1 cellular context compared by ENCODE assay signal in genomic region chr7:25179771-25180591, GRCh38.
TF ChIP-seq lines count a peak whose summit lies in the region.

No MANE protein-coding gene starts in this region.

TF ChIP-seq in HEK293, 187 proteins besides CTCF, POLR2A, EP300 and RAD21 (continued from another document):
- TF ChIP-seq ZEB2 (tag by site-specific recombination; IDR thresholded peaks at IDR 0.05) (no peak), ZNF626 (tag by site-specific recombination; IDR thresholded peaks at IDR 0.05) (no peak), ZBTB8A (tag by site-specific recombination; IDR thresholded peaks at IDR 0.05) (0 out of 2 replicates have a peak, but pooled peaks have one; percentile 26), YY2 (tag by site-specific recombination; IDR thresholded peaks at IDR 0.05) (no peak), KLF17 (tag by site-specific recombination; IDR thresholded peaks at IDR 0.05) (no peak), EGR2 (tag by site-specific recombination; IDR thresholded peaks at IDR 0.05; ENCODE audit: low read depth) (no peak), BCL11B (tag by site-specific recombination; IDR thresholded peaks at IDR 0.05; ENCODE audit: low read depth) (no peak), ZNF777 (tag by site-specific recombination; IDR thresholded peaks at IDR 0.05; ENCODE audit: borderline replicate concordance) (no peak), RBAK (tag by site-specific recombination; IDR thresholded peaks at IDR 0.05) (no peak), KLF8 (tag by site-specific recombination; IDR thresholded peaks at IDR 0.05) (peak; percentile 83), ZBTB11 (tag by site-specific recombination; conservative IDR thresholded peaks at IDR 0.05; ENCODE audit: low read depth) (peak; percentile 90), ZNF426 (tag by site-specific recombination; IDR thresholded peaks at IDR 0.05) (no peak), KLF9 (tag by site-specific recombination; IDR thresholded peaks at IDR 0.05; ENCODE audit: low read depth) (peak; percentile 78), ZNF776 (tag by site-specific recombination; IDR thresholded peaks at IDR 0.05; ENCODE audit: borderline replicate concordance) (no peak), ZNF670 (tag by site-specific recombination; IDR thresholded peaks at IDR 0.05; ENCODE audit: low read depth) (no peak), ZNF175 (tag by site-specific recombination; IDR thresholded peaks at IDR 0.05) (no peak), ELK4 (IDR thresholded peaks at IDR 0.05; ENCODE audit: borderline replicate concordance, low read depth, low read length) (no peak), PRDM1 (tag by site-specific recombination; IDR thresholded peaks at IDR 0.05) (no peak), SETDB1 (IDR thresholded peaks at IDR 0.05; ENCODE audit: insufficient read length, low read length) (no peak), ZBTB21 (tag by site-specific recombination; IDR thresholded peaks at IDR 0.05) (no peak), ZNF138 (tag by site-specific recombination; IDR thresholded peaks at IDR 0.05; ENCODE audit: borderline replicate concordance) (no peak), ZNF660 (tag by site-specific recombination; IDR thresholded peaks at IDR 0.05) (no peak), ZNF184 (tag by site-specific recombination; IDR thresholded peaks at IDR 0.05) (no peak), ZNF629 (tag by site-specific recombination; IDR thresholded peaks at IDR 0.05) (no peak), ZNF473 (tag by site-specific recombination; IDR thresholded peaks at IDR 0.05) (no peak), KLF1 (tag by site-specific recombination; IDR thresholded peaks at IDR 0.05) (peak; percentile 32), ZNF488 (tag by site-specific recombination; IDR thresholded peaks at IDR 0.05) (no peak), ZNF311 (tag by site-specific recombination; IDR thresholded peaks at IDR 0.05; ENCODE audit: borderline replicate concordance) (no peak), ZNF843 (tag by site-specific recombination; IDR thresholded peaks at IDR 0.05) (no peak), ZNF658 (tag by site-specific recombination; IDR thresholded peaks at IDR 0.05) (no peak), PBX3 (CRISPR knock-in tag; IDR thresholded peaks at IDR 0.05) (no peak), ZNF140 (tag by site-specific recombination; IDR thresholded peaks at IDR 0.05) (no peak), ZNF768 (tag by site-specific recombination; IDR thresholded peaks at IDR 0.05) (no peak), IKZF3 (tag by site-specific recombination; IDR thresholded peaks at IDR 0.05) (no peak), ZNF701 (tag by site-specific recombination; IDR thresholded peaks at IDR 0.05) (no peak), YY1 (tag by site-specific recombination; IDR thresholded peaks at IDR 0.05) (no peak), HIC1 (tag by site-specific recombination; IDR thresholded peaks at IDR 0.05) (no peak), BCL6B (tag by site-specific recombination; IDR thresholded peaks at IDR 0.05) (no peak), ZSCAN23 (tag by site-specific recombination; IDR thresholded peaks at IDR 0.05) (no peak)
